ENCODE assay signal across 1 cellular context in the genomic region with DNA sequence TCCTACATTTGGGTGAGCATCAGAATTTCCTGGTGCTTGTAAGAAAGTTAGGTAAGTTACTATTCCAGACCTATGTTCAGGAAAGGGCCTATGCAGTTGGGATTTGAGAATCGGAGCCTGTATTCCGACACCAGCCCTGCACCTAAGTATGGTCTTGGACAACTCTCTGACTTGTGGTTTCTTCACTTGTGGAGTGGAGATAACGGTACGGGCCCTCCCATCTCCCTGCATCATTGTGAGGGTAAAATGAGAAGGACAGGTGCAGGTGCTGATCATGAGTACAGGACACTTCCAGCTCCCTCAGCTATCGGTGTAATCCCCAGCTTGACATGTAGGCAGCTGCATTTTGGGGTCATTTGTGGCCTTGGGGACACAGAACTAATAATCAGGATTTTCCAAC.
TF ChIP-seq lines count a peak whose summit lies in the region.

No MANE protein-coding gene starts in this region.

TF ChIP-seq in HepG2, 621 proteins besides CTCF, POLR2A, EP300 and RAD21 (continued from another document):
- TF ChIP-seq RERE (CRISPR knock-in tag; IDR thresholded peaks at IDR 0.05; ENCODE audit: low read depth): no peak
